ENCODE assay signal across 20 cellular contexts in the genomic region with DNA sequence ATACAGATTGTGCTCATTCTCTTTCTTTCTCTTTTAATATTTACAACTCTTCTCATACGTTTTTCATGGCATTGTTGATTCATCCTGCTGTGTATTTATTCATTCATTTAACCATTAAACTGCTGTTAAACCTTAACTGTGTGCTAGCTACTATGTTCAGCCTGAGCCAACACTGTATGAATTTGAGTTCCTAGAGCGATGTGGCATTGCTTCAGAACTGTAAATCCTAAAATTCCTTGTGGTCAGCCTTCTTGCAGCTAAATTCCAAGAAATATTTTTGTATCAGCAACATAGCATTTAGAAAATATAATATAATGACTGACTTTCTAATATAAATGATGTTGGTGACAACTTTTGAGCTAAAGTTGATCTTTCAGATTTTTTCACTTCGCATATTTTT.
A peak's percentile ranks its signal among the peaks of the same experiment; 100 is the strongest.
DNase-seq lines count a peak whose midpoint lies in the region; ATAC-seq and TF ChIP-seq lines count a peak whose summit lies in the region.
"Had no signal": no experiment of that assay in that cellular context is flagged by ENCODE, and none has a peak within 500 bp of the region (broad histone marks: within the 10 kb centered on the region; RNA-seq: fewer than 3 reads in every experiment).

No MANE protein-coding gene starts in this region.

- H3K27me3 ChIP-seq in adipocyte (replicated peaks; ENCODE audit: control insufficient read depth, insufficient read depth, low read length) (no peaks in the 10 kb centered on the region), osteoblast (ENCODE audit: insufficient read depth, low read length) (no peaks in the 10 kb centered on the region)
- H3K27me3 ChIP-seq: MG63 had no signal

- no peak overlapping the region for H3K27ac ChIP-seq in osteoblast (ENCODE audit: low read depth, low read length)
- H3K27ac ChIP-seq: VCaP had no signal

- no peak overlapping the region for H3K9ac ChIP-seq in adipocyte (ENCODE audit: low read length)

- H3K4me1 ChIP-seq in adipocyte (ENCODE audit: control insufficient read depth, insufficient read depth, low read length) (peaks cover 49% of the 10 kb centered on the region), osteoblast (ENCODE audit: insufficient read depth, low read length) (peaks cover 54% of the 10 kb centered on the region)

- ATAC-seq in HG03108 (IDR thresholded peaks at IDR 0.05; ENCODE audit: unreplicated experiment): no peak
- ATAC-seq in GM21390 (IDR thresholded peaks at IDR 0.05; ENCODE audit: unreplicated experiment): no peak
- ATAC-seq: CD8-positive, alpha-beta T cell had no signal

- DNase-seq in EH (ENCODE audit: low read depth): peak; percentile 60
- DNase-seq in adipocyte (ENCODE audit: low read depth): peak; percentile 71
- peak; percentile 21 for DNase-seq in fibroblast of mammary gland (ENCODE audit: low read depth)
- DNase-seq in osteoblast (ENCODE audit: insufficient read length, low spot score, missing footprints): peak; percentile 75
- no peak for DNase-seq in SKM-1 (lab: John Stamatoyannopoulos, UW; ENCODE audit: unreplicated experiment)
- DNase-seq in DMS 273 (lab: John Stamatoyannopoulos, UW; ENCODE audit: unreplicated experiment): no peak
- DNase-seq: activated naive CD8-positive, alpha-beta T cell treated with anti-CD3 and anti-CD28 coated beads, Interleukin-2, amount 10 ng/mL, durations not matched to agents 7 days and 5 days; CD8-positive, alpha-beta T cell; DMS153; foreskin melanocyte; GDM1; hippocampal formation; MG63; NCI-H1436; NCI-H510A; stimulated activated CD4-positive, alpha-beta T cell treated with anti-CD3 and anti-CD28 coated beads, Interleukin-4, amount 100 ng/mL, for 1 hour; stimulated activated naive CD4-positive, alpha-beta T cell had no signal

- H3K9me3 ChIP-seq in adipocyte (ENCODE audit: control insufficient read depth, low read length) (no peaks in the 10 kb centered on the region), osteoblast (ENCODE audit: low read depth, low read length) (no peaks in the 10 kb centered on the region)
- H3K9me3 ChIP-seq: MG63 had no signal

- no peaks in the 10 kb centered on the region for H3K79me2 ChIP-seq in osteoblast (ENCODE audit: insufficient read depth, low read length)

- no peaks in the 10 kb centered on the region for H3K36me3 ChIP-seq in adipocyte (ENCODE audit: control insufficient read depth, insufficient read depth, low read length, severe bottlenecking)
- H3K36me3 ChIP-seq in osteoblast (ENCODE audit: insufficient read depth, low read length): no peaks in the 10 kb centered on the region
- H3K36me3 ChIP-seq: MG63 had no signal

- no peaks in the 10 kb centered on the region for H4K20me1 ChIP-seq in osteoblast (ENCODE audit: insufficient read depth, low read length)

- H3K4me2 ChIP-seq in osteoblast (ENCODE audit: insufficient read depth, low read length): peak overlapping the region; percentile 72

- peak overlapping the region; percentile 6 for H3K4me3 ChIP-seq in adipocyte (ENCODE audit: low read length)
- no peak overlapping the region for H3K4me3 ChIP-seq in fibroblast of mammary gland (ENCODE audit: control insufficient read depth, low read depth, low read length)
- H3K4me3 ChIP-seq in osteoblast (ENCODE audit: insufficient read depth, low read length): no peak overlapping the region
- H3K4me3 ChIP-seq: MG63 had no signal

- TF ChIP-seq CTCF in fibroblast of mammary gland (conservative IDR thresholded peaks at IDR 0.05; ENCODE audit: control insufficient read depth, insufficient read depth, low read depth, low read length) (no peak), osteoblast (IDR thresholded peaks at IDR 0.05; ENCODE audit: extremely low read depth, low read depth, low read length) (no peak)

- no peak overlapping the region for H2AFZ ChIP-seq in osteoblast (ENCODE audit: low read length)

Comparison
In these comparisons a context has a peak if more than half of its experiments do, and no peak if none do; other contexts are left out.
1. DNase-seq: peak in EH (single experiment), adipocyte (single experiment), fibroblast of mammary gland (single experiment) and osteoblast (single experiment); none in SKM-1 (single experiment) and DMS 273 (single experiment).